In genomic region chr16:30946671-30947532, GRCh38 we compare ENCODE assay signal across 16 cellular contexts. TPM values are rescaled to one million over a fixed set of nuclear protein-coding genes. Genes with fewer than 3 reads are reported as not detected.
DNase-seq lines count a peak whose midpoint lies in the region; ATAC-seq and TF ChIP-seq lines count a peak whose summit lies in the region.
"Had no signal": no experiment of that assay in that cellular context is flagged by ENCODE, and none has a peak within 500 bp of the region (broad histone marks: within the 10 kb centered on the region; RNA-seq: fewer than 3 reads in every experiment).

No MANE protein-coding gene starts in this region.

- H3K4me3 Mint-ChIP-seq in H9 (peak overlapping the region; percentile 24 to 49; a peak in 4 of 5 replicates), immature natural killer cell (peak overlapping the region in 4 of 5 donors; percentile 30 to 73 (median 40)), T-cell (peak overlapping the region in 1 of 3 donors; percentile 46)
- peak overlapping the region; percentile 70 for H3K4me3 Mint-ChIP-seq in activated T-helper 1 cell treated with anti-CD3 and anti-CD28 coated beads, Interleukin-12 subunit alpha, Interleukin-12 subunit beta, Interleukin-2, Interleukin-4 antibody, amounts not matched to agents 30 ng/mL and 10 ng/mL and 1 ng/mL, durations not matched to agents 14 hours and 24 hours and 36 hours
- H3K4me3 Mint-ChIP-seq: activated naive CD8-positive, alpha-beta T cell treated with anti-CD3 and anti-CD28 coated beads, Interleukin-2, amount 50 U/mL, for 24 hours; activated T-cell treated with anti-CD3 and anti-CD28 coated beads, Interleukin-2, amount 50 U/mL, for 4 hours had no signal

- H3K23ac ChIP-seq in H9 (ENCODE audit: insufficient read length, low read depth, low read length) (no peak overlapping the region), neuronal stem cell (ENCODE audit: low read depth, low read length, poor library complexity) (peak overlapping the region; percentile 11)

- peak overlapping the region; percentile 32; the same call in 1 of the 2 replicates for H3K14ac ChIP-seq in H9 (ENCODE audit: insufficient read depth, low read length)
- peak overlapping the region; percentile 96 for H3K14ac ChIP-seq in neuronal stem cell (ENCODE audit: low read length)

- no peaks in the 10 kb centered on the region for H4K20me1 ChIP-seq in H9 (ENCODE audit: control insufficient read depth, insufficient read depth, insufficient read length)

- no CpG with 5 or more reads among the region's 38 CpGs for WGBS in H9 (ENCODE audit: extremely low coverage, insufficient read length, low lambda C conversion rate)
- no CpG with 5 or more reads among the region's 38 CpGs for WGBS in neuronal stem cell (ENCODE audit: extremely low coverage in 2 of 2, insufficient read length in 2 of 2, insufficient replicate concordance in 1 of 2), 2 donors

- H4K91ac ChIP-seq in H9 (ENCODE audit: insufficient read length, low read depth, low read length), result no peak overlapping the region
- H4K91ac ChIP-seq in neuronal stem cell (ENCODE audit: low read depth, low read length, poor library complexity), result no peak overlapping the region

- peak overlapping the region; percentile 79 to 98 (median 92); a peak in 5 of 7 replicates for H3K27ac Mint-ChIP-seq in H9
- H3K27ac Mint-ChIP-seq in activated T-helper 1 cell treated with anti-CD3 and anti-CD28 coated beads, Interleukin-12 subunit alpha, Interleukin-12 subunit beta, Interleukin-2, Interleukin-4 antibody, amounts not matched to agents 30 ng/mL and 10 ng/mL and 1 ng/mL, durations not matched to agents 14 hours and 24 hours and 36 hours, result peak overlapping the region; percentile 48
- peak overlapping the region in 1 of 6 donors; percentile 6 for H3K27ac Mint-ChIP-seq in immature natural killer cell
- peak overlapping the region in 1 of 2 donors; percentile 23 for H3K27ac Mint-ChIP-seq in T-cell
- H3K27ac Mint-ChIP-seq: activated naive CD8-positive, alpha-beta T cell treated with anti-CD3 and anti-CD28 coated beads, Interleukin-2, amount 50 U/mL, for 24 hours had no signal

- POLR2A ChIA-PET in T-cell (lab: Charles Lee), result no interaction called here

- H3K18ac ChIP-seq in H9 (ENCODE audit: insufficient read length, low read depth, low read length) (no peak overlapping the region), neuronal stem cell (ENCODE audit: low read length) (peak overlapping the region; percentile 95)

- H3K36me3 Mint-ChIP-seq in H9 (ENCODE audit: insufficient read depth in 1 of 3, low read depth in 3 of 3), result peaks cover 21 to 43% (median 34%) of the 10 kb centered on the region in 3 experiments; a peak in 6 of 7 replicates
- peaks cover 15% of the 10 kb centered on the region for H3K36me3 Mint-ChIP-seq in activated T-helper 1 cell treated with anti-CD3 and anti-CD28 coated beads, Interleukin-12 subunit alpha, Interleukin-12 subunit beta, Interleukin-2, Interleukin-4 antibody, amounts not matched to agents 30 ng/mL and 10 ng/mL and 1 ng/mL, durations not matched to agents 14 hours and 24 hours and 36 hours (ENCODE audit: low read depth)
- H3K36me3 Mint-ChIP-seq in immature natural killer cell, result peaks cover 0 to 5% (median 0%) of the 10 kb centered on the region in 3 donors
- peaks cover 12% of the 10 kb centered on the region for H3K36me3 Mint-ChIP-seq in T-cell

- H2BK5ac ChIP-seq in H9 (ENCODE audit: insufficient read length, low read length) (no peak overlapping the region), neuronal stem cell (ENCODE audit: low read length) (peak overlapping the region; percentile 99)

- no peak overlapping the region for H2BK20ac ChIP-seq in H9 (ENCODE audit: low read depth, low read length, poor library complexity, severe bottlenecking)

- H2AFZ ChIP-seq in H9 (ENCODE audit: low read length), result no peak overlapping the region
- no peak overlapping the region for H2AFZ ChIP-seq in neuronal stem cell (ENCODE audit: low read length)

- H3K4me1 Mint-ChIP-seq in H9 (peaks cover 32 to 33% of the 10 kb centered on the region in 2 experiments), immature natural killer cell (peaks cover 34 to 37% of the 10 kb centered on the region in 2 donors), T-cell (peaks cover 21 to 27% (median 23%) of the 10 kb centered on the region in 3 donors)
- peaks cover 20% of the 10 kb centered on the region for H3K4me1 Mint-ChIP-seq in activated T-helper 1 cell treated with anti-CD3 and anti-CD28 coated beads, Interleukin-12 subunit alpha, Interleukin-12 subunit beta, Interleukin-2, Interleukin-4 antibody, amounts not matched to agents 30 ng/mL and 10 ng/mL and 1 ng/mL, durations not matched to agents 14 hours and 24 hours and 36 hours (ENCODE audit: low read depth)

- TF ChIP-seq CTCF in H9 (conservative IDR thresholded peaks at IDR 0.05), result no peak

- no peaks in the 10 kb centered on the region for H3K79me2 ChIP-seq in H9 (ENCODE audit: insufficient read depth, low read length)

- H2AK5ac ChIP-seq in H9 (ENCODE audit: insufficient read length, low read length) (no peak overlapping the region), neuronal stem cell (ENCODE audit: low read depth, low read length) (peak overlapping the region; percentile 99)

- no peak overlapping the region for H2BK15ac ChIP-seq in H9 (ENCODE audit: low read depth, low read length)
- H2BK15ac ChIP-seq in neuronal stem cell (ENCODE audit: low read length), result peak overlapping the region; percentile 100

- no peak overlapping the region for H4K5ac ChIP-seq in H9 (ENCODE audit: insufficient read length, low read depth, low read length)

- H3T11ph ChIP-seq in H9 (ENCODE audit: low read length), result no peak overlapping the region

- H3K4me2 ChIP-seq in H9 (ENCODE audit: insufficient read depth, insufficient read length, low read length) (peak overlapping the region; percentile 3), neuronal stem cell (ENCODE audit: insufficient read depth, low read length, poor library complexity, severe bottlenecking) (peak overlapping the region; percentile 43)

- H2BK12ac ChIP-seq in H9 (ENCODE audit: insufficient read length, low read depth, low read length) (no peak overlapping the region), neuronal stem cell (ENCODE audit: low read length) (peak overlapping the region; percentile 99)

- CTCF ChIA-PET in T-cell (lab: Charles Lee), result no interaction called here

- H3K27me3 ChIP-seq in H9 (ENCODE audit: insufficient read depth, low read length), result no peaks in the 10 kb centered on the region
- no peaks in the 10 kb centered on the region for H3K27me3 ChIP-seq in neuronal stem cell (ENCODE audit: control insufficient read depth in 3 of 3, insufficient read depth in 3 of 3, low read depth in 1 of 3, low read length in 3 of 3)
- H3K27me3 ChIP-seq: SJCRH30, thyroid gland had no signal

- H3K27ac ChIP-seq in H9 (ENCODE audit: insufficient read length, low read depth, low read length) (no peak overlapping the region), neuronal stem cell (replicated peaks; ENCODE audit: low read length) (peak overlapping the region; percentile 73), caudate nucleus (ENCODE audit: low read depth, low read length) (no peak overlapping the region)
- H3K27ac ChIP-seq: SJCRH30 had no signal

- peaks cover 30 to 46% of the 10 kb centered on the region in 2 donors for H3K36me3 ChIP-seq in neuronal stem cell (replicated peaks in 1 of 2; ENCODE audit: control insufficient read depth in 2 of 2, insufficient read depth in 2 of 2, low read length in 2 of 2)

- H3K4me3 ChIP-seq in neuronal stem cell (ENCODE audit: low read length in 2 of 2), result no peak overlapping the region
- H3K4me3 ChIP-seq: SJCRH30 had no signal

- no peak overlapping the region for H3K56ac ChIP-seq in H9 (ENCODE audit: insufficient read length, low read depth, low read length)

- H3K9ac ChIP-seq in H9 (ENCODE audit: extremely low read depth, insufficient read length, low read length) (no peak overlapping the region), neuronal stem cell (ENCODE audit: low read depth, low read length, poor library complexity) (peak overlapping the region; percentile 88)

- H4K8ac ChIP-seq in H9 (replicated peaks; ENCODE audit: insufficient read length, low read depth, low read length) (no peak overlapping the region), neuronal stem cell (ENCODE audit: low read depth, low read length) (no peak overlapping the region)

- H3K27me3 Mint-ChIP-seq in H9 (ENCODE audit: low read depth) (no peaks in the 10 kb centered on the region), immature natural killer cell (ENCODE audit: low read depth in 3 of 3) (peaks cover 0 to 3% (median 2%) of the 10 kb centered on the region in 3 donors), T-cell (no peaks in the 10 kb centered on the region)
- H3K27me3 Mint-ChIP-seq in activated T-helper 1 cell treated with anti-CD3 and anti-CD28 coated beads, Interleukin-12 subunit alpha, Interleukin-12 subunit beta, Interleukin-2, Interleukin-4 antibody, amounts not matched to agents 30 ng/mL and 10 ng/mL and 1 ng/mL, durations not matched to agents 14 hours and 24 hours and 36 hours (ENCODE audit: insufficient read depth), result no peaks in the 10 kb centered on the region
- H3K27me3 Mint-ChIP-seq: activated naive CD8-positive, alpha-beta T cell treated with anti-CD3 and anti-CD28 coated beads, Interleukin-2, amount 50 U/mL, for 24 hours had no signal

- H2BK120ac ChIP-seq in H9 (ENCODE audit: low read depth, low read length, poor library complexity, severe bottlenecking) (no peak overlapping the region), neuronal stem cell (ENCODE audit: low read depth, low read length) (peak overlapping the region; percentile 76)

- H3K9me3 Mint-ChIP-seq in H9, result no peaks in the 10 kb centered on the region; a peak in 1 of 5 replicates
- no peaks in the 10 kb centered on the region for H3K9me3 Mint-ChIP-seq in activated T-helper 1 cell treated with anti-CD3 and anti-CD28 coated beads, Interleukin-12 subunit alpha, Interleukin-12 subunit beta, Interleukin-2, Interleukin-4 antibody, amounts not matched to agents 30 ng/mL and 10 ng/mL and 1 ng/mL, durations not matched to agents 14 hours and 24 hours and 36 hours
- no peaks in the 10 kb centered on the region for H3K9me3 Mint-ChIP-seq in immature natural killer cell
- H3K9me3 Mint-ChIP-seq in T-cell, result no peaks in the 10 kb centered on the region
- H3K9me3 Mint-ChIP-seq: activated naive CD8-positive, alpha-beta T cell treated with anti-CD3 and anti-CD28 coated beads, Interleukin-2, amount 50 U/mL, for 24 hours; activated T-cell treated with anti-CD3 and anti-CD28 coated beads, Interleukin-2, amount 50 U/mL, for 4 hours had no signal

- H3K79me1 ChIP-seq in H9 (ENCODE audit: insufficient read depth, low read depth, low read length, poor library complexity, severe bottlenecking), result no peaks in the 10 kb centered on the region
- H3K79me1 ChIP-seq in neuronal stem cell (ENCODE audit: low read depth, low read length), result peaks cover 18% of the 10 kb centered on the region

- H3K4me1 ChIP-seq in H9 (ENCODE audit: insufficient read depth, low read length), result peaks cover 2% of the 10 kb centered on the region; the same call in 1 of the 2 replicates
- peaks cover 19 to 23% of the 10 kb centered on the region in 2 donors for H3K4me1 ChIP-seq in neuronal stem cell (ENCODE audit: control insufficient read depth in 2 of 2, insufficient read depth in 1 of 2, low read depth in 1 of 2, low read length in 2 of 2)

- H3K9me3 ChIP-seq in H9 (ENCODE audit: control insufficient read depth, low read depth, low read length), result no peaks in the 10 kb centered on the region
- H3K9me3 ChIP-seq in neuronal stem cell (replicated peaks in 1 of 2; ENCODE audit: control insufficient read depth in 2 of 2, insufficient read depth in 1 of 2, low read depth in 1 of 2, low read length in 2 of 2), result no peaks in the 10 kb centered on the region
- H3K9me3 ChIP-seq: SJCRH30, thyroid gland had no signal

- no peak for ATAC-seq in T-cell (replicated peaks in 1 of 4)
- ATAC-seq: activated naive CD8-positive, alpha-beta T cell treated with anti-CD3 and anti-CD28 coated beads, Interleukin-2, amount 50 U/mL, for 24 hours; activated T-cell treated with anti-CD3 and anti-CD28 coated beads, Interleukin-2, amount 50 U/mL, for 4 hours had no signal

- peaks cover 11% of the 10 kb centered on the region for H3K23me2 ChIP-seq in H9 (ENCODE audit: insufficient read length, low read depth, low read length, poor library complexity, severe bottlenecking)

- H3K4ac ChIP-seq in H9 (ENCODE audit: low read depth, low read length) (no peak overlapping the region), neuronal stem cell (ENCODE audit: low read length) (peak overlapping the region; percentile 5)

- intact Hi-C loops in activated T-helper 1 cell treated with anti-CD3 and anti-CD28 coated beads, Interleukin-12 subunit alpha, Interleukin-12 subunit beta, Interleukin-2, Interleukin-4 antibody, amounts not matched to agents 30 ng/mL and 10 ng/mL and 1 ng/mL, durations not matched to agents 14 hours and 24 hours and 36 hours (cut with micrococcal nuclease), result no loop called here

- peak; percentile 44 for DNase-seq in H9
- no peak for DNase-seq in activated T-helper 1 cell treated with anti-CD3 and anti-CD28 coated beads, Interleukin-12 subunit alpha, Interleukin-12 subunit beta, Interleukin-2, Interleukin-4 antibody, amounts not matched to agents 30 ng/mL and 10 ng/mL and 1 ng/mL, durations not matched to agents 14 hours and 24 hours and 36 hours (ENCODE audit: low spot score)
- DNase-seq in immature natural killer cell, result no peak
- DNase-seq in neuronal stem cell (ENCODE audit: low spot score), result no peak
- no peak for DNase-seq in caudate nucleus (lab: John Stamatoyannopoulos, UW)
- no peak for DNase-seq in T-cell
- no peak for DNase-seq in GM19238 (ENCODE audit: insufficient read length, low spot score)
- no peak for DNase-seq in HPDE6-E6E7 (ENCODE audit: extremely low spot score)
- DNase-seq: activated CD4-positive, alpha-beta T cell treated with anti-CD3 and anti-CD28 coated beads, Interleukin-2, amount 50 U/mL, for 1 hour; activated naive CD8-positive, alpha-beta T cell treated with anti-CD3 and anti-CD28 coated beads, Interleukin-2, amount 50 U/mL, for 24 hours; activated T-cell treated with anti-CD3 and anti-CD28 coated beads, Interleukin-2, amount 50 U/mL, for 4 hours; AML-193; central memory CD4-positive, alpha-beta T cell; SJCRH30; stimulated activated CD4-positive, alpha-beta T cell treated with anti-CD3 and anti-CD28 coated beads, Interleukin-4, amount 100 ng/mL, for 24 hours; thyroid gland had no signal

RNA-seq across cellular contexts. Expression of gene ORAI3, which starts 2.0 kb away (rescaled TPM):
- total RNA-seq in H9 (2021), result 6.1 and 6.9 TPM in 2 replicates
- total RNA-seq in activated T-helper 1 cell treated with anti-CD3 and anti-CD28 coated beads, Interleukin-12 subunit alpha, Interleukin-12 subunit beta, Interleukin-2, Interleukin-4 antibody, amounts not matched to agents 30 ng/mL and 10 ng/mL and 1 ng/mL, durations not matched to agents 14 hours and 24 hours and 36 hours, result 11.1 and 11.5 TPM in 2 replicates
- 10 to 100 TPM; 31.4 to 50.0 (median 40.3) TPM for polyA plus RNA-seq in immature natural killer cell
- 16.7 TPM for polyA plus RNA-seq in neuronal stem cell (2013, experiment 1 of 2)
- polyA plus RNA-seq in neuronal stem cell (2013, experiment 2 of 2), result 16.5 TPM
- total RNA-seq in T-cell, result 10 to 100 TPM in 3 of 5 donors, 1 to 10 TPM in 2; 6.6 to 22.3 (median 20.8) TPM

RNA-seq across cellular contexts. Expression of gene SETD1A, which starts 10.7 kb away (rescaled TPM):
- total RNA-seq in H9 (2021) (36.9 and 37.0 TPM in 2 replicates), T-cell (10 to 100 TPM; 34.6 to 43.6 (median 38.2) TPM)
- 34.0 and 38.8 TPM in 2 replicates for total RNA-seq in activated T-helper 1 cell treated with anti-CD3 and anti-CD28 coated beads, Interleukin-12 subunit alpha, Interleukin-12 subunit beta, Interleukin-2, Interleukin-4 antibody, amounts not matched to agents 30 ng/mL and 10 ng/mL and 1 ng/mL, durations not matched to agents 14 hours and 24 hours and 36 hours
- 1 to 10 TPM in 2 of 3 donors, not detected in 1; 1.8 to 2.4 TPM for polyA plus RNA-seq in immature natural killer cell
- polyA plus RNA-seq in neuronal stem cell (2013, experiment 1 of 2), result 16.0 TPM
- polyA plus RNA-seq in neuronal stem cell (2013, experiment 2 of 2), result 15.3 TPM

RNA-seq across cellular contexts. Expression of gene FBXL19, which starts 23.5 kb away (rescaled TPM):
- 66.8 and 68.0 TPM in 2 replicates for total RNA-seq in H9 (2021)
- total RNA-seq in activated T-helper 1 cell treated with anti-CD3 and anti-CD28 coated beads, Interleukin-12 subunit alpha, Interleukin-12 subunit beta, Interleukin-2, Interleukin-4 antibody, amounts not matched to agents 30 ng/mL and 10 ng/mL and 1 ng/mL, durations not matched to agents 14 hours and 24 hours and 36 hours, result 32.7 and 33.2 TPM in 2 replicates
- 1 to 10 TPM in 1 of 3 donors, under 1 TPM in 2; 0.18 to 1.1 (median 0.22) TPM for polyA plus RNA-seq in immature natural killer cell
- polyA plus RNA-seq in neuronal stem cell (2013, experiment 1 of 2), result 60.7 TPM
- polyA plus RNA-seq in neuronal stem cell (2013, experiment 2 of 2), result 57.8 TPM
- 10 to 100 TPM; 11.5 to 22.0 (median 18.1) TPM for total RNA-seq in T-cell

RNA-seq across cellular contexts. Expression of gene HSD3B7, which starts 38.1 kb away (rescaled TPM):
- 5.5 and 7.5 TPM in 2 replicates for total RNA-seq in H9 (2021)
- total RNA-seq in activated T-helper 1 cell treated with anti-CD3 and anti-CD28 coated beads, Interleukin-12 subunit alpha, Interleukin-12 subunit beta, Interleukin-2, Interleukin-4 antibody, amounts not matched to agents 30 ng/mL and 10 ng/mL and 1 ng/mL, durations not matched to agents 14 hours and 24 hours and 36 hours, result 2.1 and 3.3 TPM in 2 replicates
- polyA plus RNA-seq in immature natural killer cell, result not detected
- 0.73 TPM for polyA plus RNA-seq in neuronal stem cell (2013, experiment 1 of 2)
- 0.64 TPM for polyA plus RNA-seq in neuronal stem cell (2013, experiment 2 of 2)
- total RNA-seq in T-cell, result 1 to 10 TPM in 3 of 5 donors, under 1 TPM in 2; 0.33 to 3.5 (median 1.3) TPM

RNA-seq across cellular contexts. Expression of gene CTF1, which starts 50.5 kb away (rescaled TPM):
- total RNA-seq in H9 (2021), result 0.72 TPM in 2 replicates
- 0.23 and 0.29 TPM in 2 replicates for total RNA-seq in activated T-helper 1 cell treated with anti-CD3 and anti-CD28 coated beads, Interleukin-12 subunit alpha, Interleukin-12 subunit beta, Interleukin-2, Interleukin-4 antibody, amounts not matched to agents 30 ng/mL and 10 ng/mL and 1 ng/mL, durations not matched to agents 14 hours and 24 hours and 36 hours
- not detected for polyA plus RNA-seq in immature natural killer cell
- 3.7 TPM for polyA plus RNA-seq in neuronal stem cell (2013, experiment 1 of 2)
- polyA plus RNA-seq in neuronal stem cell (2013, experiment 2 of 2), result 4.2 TPM
- under 1 TPM in 3 of 5 donors, not detected in 2; 0.38 to 0.47 (median 0.39) TPM for total RNA-seq in T-cell
